8 cellular contexts compared by ENCODE assay signal in genomic region chr6:593139-593906, GRCh38.
DNase-seq lines count a peak whose midpoint lies in the region; ATAC-seq, FAIRE-seq and TF ChIP-seq lines count a peak whose summit lies in the region.

No MANE protein-coding gene starts in this region.

- CTCF ChIA-PET in activated CD4-positive, alpha-beta memory T cell treated with anti-CD3 and anti-CD28 coated beads for 36 hours (lab: Charles Lee) = interaction anchor here (0.7 to 3.8 kb wide), 54 partner anchors 10 to 844 kb away, joined by 3 to 32 read pairs (median 4); partner anchors contain the start of gene IRF4

- H3K9ac ChIP-seq in muscle layer of colon (ENCODE audit: low read length) = no peak overlapping the region

- peak; percentile 82 for ATAC-seq in stimulated activated effector memory CD8-positive, alpha-beta T cell treated with anti-CD3 and anti-CD28 coated beads, Interleukin-12 subunit alpha, Interleukin-12 subunit beta, amount 100 ng/mL, for 72 hours
- no peak for ATAC-seq in GM18520 (IDR thresholded peaks at IDR 0.05; ENCODE audit: unreplicated experiment)

- no peak overlapping the region for H3K27ac Mint-ChIP-seq in activated CD4-positive, alpha-beta memory T cell treated with anti-CD3 and anti-CD28 coated beads for 36 hours
- peak overlapping the region; percentile 58 for H3K27ac Mint-ChIP-seq in stimulated activated effector memory CD8-positive, alpha-beta T cell treated with anti-CD3 and anti-CD28 coated beads, Interleukin-12 subunit alpha, Interleukin-12 subunit beta, amount 100 ng/mL, for 72 hours

- H3K27me3 ChIP-seq in muscle layer of colon (ENCODE audit: control insufficient read depth in 1 of 2, insufficient read depth in 2 of 2, low read length in 2 of 2) = no peaks in the 10 kb centered on the region

- peaks cover 12% of the 10 kb centered on the region for H3K4me1 ChIP-seq in muscle layer of colon (ENCODE audit: insufficient read depth, low read length)

- no peak for TF ChIP-seq POLR2A in H54 (IDR thresholded peaks at IDR 0.05; ENCODE audit: low read depth, low read length)

- peaks cover 5% of the 10 kb centered on the region for H3K4me1 Mint-ChIP-seq in activated CD4-positive, alpha-beta memory T cell treated with anti-CD3 and anti-CD28 coated beads for 36 hours (ENCODE audit: low read depth)
- peaks cover 22% of the 10 kb centered on the region for H3K4me1 Mint-ChIP-seq in stimulated activated effector memory CD8-positive, alpha-beta T cell treated with anti-CD3 and anti-CD28 coated beads, Interleukin-12 subunit alpha, Interleukin-12 subunit beta, amount 100 ng/mL, for 72 hours

- no peaks in the 10 kb centered on the region for H3K9me3 ChIP-seq in muscle layer of colon (ENCODE audit: low read length)

- H3K4me3 ChIP-seq in muscle layer of colon (ENCODE audit: low read depth in 1 of 2, low read length in 2 of 2) = no peak overlapping the region

- no peak overlapping the region for H3K4me3 Mint-ChIP-seq in activated CD4-positive, alpha-beta memory T cell treated with anti-CD3 and anti-CD28 coated beads for 36 hours
- H3K4me3 Mint-ChIP-seq in stimulated activated effector memory CD8-positive, alpha-beta T cell treated with anti-CD3 and anti-CD28 coated beads, Interleukin-12 subunit alpha, Interleukin-12 subunit beta, amount 100 ng/mL, for 72 hours = no peak overlapping the region

- intact Hi-C loops in activated CD4-positive, alpha-beta memory T cell treated with anti-CD3 and anti-CD28 coated beads for 36 hours (cut with micrococcal nuclease) = loop anchor here (1.0 to 10.0 kb wide), 6 partner anchors 129 to 803 kb away; no protein-coding TSS in a partner anchor

- H3K36me3 Mint-ChIP-seq in activated CD4-positive, alpha-beta memory T cell treated with anti-CD3 and anti-CD28 coated beads for 36 hours = peaks cover 26% of the 10 kb centered on the region
- H3K36me3 Mint-ChIP-seq in stimulated activated effector memory CD8-positive, alpha-beta T cell treated with anti-CD3 and anti-CD28 coated beads, Interleukin-12 subunit alpha, Interleukin-12 subunit beta, amount 100 ng/mL, for 72 hours = peaks cover 59% of the 10 kb centered on the region

- H3K27me3 Mint-ChIP-seq in activated CD4-positive, alpha-beta memory T cell treated with anti-CD3 and anti-CD28 coated beads for 36 hours = no peaks in the 10 kb centered on the region

- peak overlapping the region; percentile 70 for H3K27ac ChIP-seq in muscle layer of colon (ENCODE audit: low read depth, low read length)

- POLR2A ChIA-PET in activated CD4-positive, alpha-beta memory T cell treated with anti-CD3 and anti-CD28 coated beads for 36 hours (lab: Charles Lee) = no interaction called here

- no peaks in the 10 kb centered on the region for H3K9me3 Mint-ChIP-seq in activated CD4-positive, alpha-beta memory T cell treated with anti-CD3 and anti-CD28 coated beads for 36 hours
- no peaks in the 10 kb centered on the region for H3K9me3 Mint-ChIP-seq in stimulated activated effector memory CD8-positive, alpha-beta T cell treated with anti-CD3 and anti-CD28 coated beads, Interleukin-12 subunit alpha, Interleukin-12 subunit beta, amount 100 ng/mL, for 72 hours

- peak; percentile 61 for DNase-seq in AG20443 (ENCODE audit: low spot score)
- DNase-seq in H54 (ENCODE audit: insufficient read length, low spot score) = peak; percentile 15
- peak; percentile 64 for DNase-seq in NCI-H748 treated with DMSO at 0.1 percent for 48 hours (lab: John Stamatoyannopoulos, UW)
- peak; percentile 75 for DNase-seq in activated CD4-positive, alpha-beta memory T cell treated with anti-CD3 and anti-CD28 coated beads for 36 hours
- peak; percentile 32 for DNase-seq in effector CD8-positive, alpha-beta T cell (lab: John Stamatoyannopoulos, UW)
- DNase-seq in stimulated activated effector memory CD8-positive, alpha-beta T cell treated with anti-CD3 and anti-CD28 coated beads, Interleukin-12 subunit alpha, Interleukin-12 subunit beta, amount 100 ng/mL, for 72 hours (ENCODE audit: low spot score in 2 of 2) = peak; percentile 57 to 79

- H3K36me3 ChIP-seq in muscle layer of colon (ENCODE audit: insufficient read depth, low read length) = peaks cover 13% of the 10 kb centered on the region

- no peak for FAIRE-seq in H54 (lab: Jason Lieb, UNC)

Comparison
In these comparisons a context has a peak if more than half of its experiments do, and no peak if none do; other contexts are left out.
1. DNase-seq: peak in every context shown above with its lines; median percentile 75 in activated CD4-positive, alpha-beta memory T cell treated with anti-CD3 and anti-CD28 coated beads for 36 hours; 68 in stimulated activated effector memory CD8-positive, alpha-beta T cell treated with anti-CD3 and anti-CD28 coated beads, Interleukin-12 subunit alpha, Interleukin-12 subunit beta, amount 100 ng/mL, for 72 hours; 64 in NCI-H748 treated with DMSO at 0.1 percent for 48 hours; 61 in AG20443; 32 in effector CD8-positive, alpha-beta T cell; 15 in H54.